Comparison of ENCODE assay signal across 24 cellular contexts in the genomic region with DNA sequence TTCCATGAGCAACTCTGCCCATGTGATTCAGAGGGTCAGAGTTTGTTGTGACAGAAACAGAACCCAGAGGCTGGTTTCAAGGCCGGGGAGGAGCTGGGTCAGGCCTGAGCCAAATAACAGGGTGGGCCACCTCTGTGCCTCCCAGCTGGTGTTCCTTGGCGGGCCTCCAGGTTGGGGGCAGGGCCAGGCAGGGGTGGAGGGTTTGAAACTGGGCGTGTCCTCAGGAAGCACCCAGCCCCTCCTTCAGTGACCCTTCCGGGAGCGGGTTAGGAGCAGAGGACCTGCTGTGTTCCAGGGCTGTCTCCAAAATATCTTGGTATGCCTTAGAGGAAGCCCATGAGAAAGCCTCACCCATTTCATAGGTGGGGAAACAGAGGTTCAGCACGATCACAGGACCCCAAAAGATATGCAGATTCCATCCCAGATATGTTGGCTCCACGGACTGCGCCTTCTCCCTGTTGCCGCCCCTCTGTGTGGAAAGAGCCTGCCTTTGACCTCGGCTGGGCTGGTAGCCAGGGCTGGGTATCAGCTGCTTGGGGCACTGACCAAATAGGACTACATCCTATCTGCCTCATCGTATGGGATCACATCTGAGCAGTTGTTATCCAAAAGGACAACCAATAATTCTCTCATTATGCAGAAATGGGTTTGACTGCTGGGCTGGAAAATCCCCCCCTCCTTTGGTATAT.
DNase-seq lines count a peak whose midpoint lies in the region; ATAC-seq and TF ChIP-seq lines count a peak whose summit lies in the region.
"Had no signal": no experiment of that assay in that cellular context is flagged by ENCODE, and none has a peak within 500 bp of the region (broad histone marks: within the 10 kb centered on the region; RNA-seq: fewer than 3 reads in every experiment).

No MANE protein-coding gene starts in this region.

- H3K4me3 Mint-ChIP-seq in brain: peak overlapping the region in 2 of 5 experiments; percentile 73 to 76
- H3K4me3 Mint-ChIP-seq: activated naive CD4-positive, alpha-beta T cell treated with anti-CD3 and anti-CD28 coated beads for 36 hours; activated T-cell treated with anti-CD3 and anti-CD28 coated beads, Interleukin-2, amount 50 U/mL, for 4 hours; CD4-positive, CD25-positive, alpha-beta regulatory T cell had no signal

- DNase-seq in mesenteric fat pad (ENCODE audit: low spot score) (peak; percentile 87), spleen (peak; percentile 53), A172 (ENCODE audit: low spot score) (no peak), NK-92 (lab: John Stamatoyannopoulos, UW; ENCODE audit: unreplicated experiment) (no peak), LoVo (ENCODE audit: low spot score) (no peak)
- DNase-seq: activated CD8-positive, alpha-beta memory T cell treated with anti-CD3 and anti-CD28 coated beads for 24 hours; activated naive CD4-positive, alpha-beta T cell treated with anti-CD3 and anti-CD28 coated beads for 36 hours; activated T-cell treated with anti-CD3 and anti-CD28 coated beads, Interleukin-2, amount 50 U/mL, for 4 hours; CD4-positive, CD25-positive, alpha-beta regulatory T cell; DMS153; effector CD4-positive, alpha-beta T cell; GOT3; NCI-H1930; NCI-H345; Peyer's patch; SK-N-SH; T-helper 9 cell had no signal

- TF ChIP-seq CTCF in HEK293 (tag by site-specific recombination; IDR thresholded peaks at IDR 0.05) (no peak), brain (conservative IDR thresholded peaks at IDR 0.05) (no peak), spleen (IDR thresholded peaks at IDR 0.05 in 8 of 11, conservative IDR thresholded peaks at IDR 0.05 in 3 of 11) (no peak)

- WGBS in spleen, 5 donors: 54 to 68% (median 58%) methylated on average over 10 to 11 of the region's 11 CpGs

- TF ChIP-seq POLR2A in spleen (IDR thresholded peaks at IDR 0.05): no peak

- H3K4me1 ChIP-seq in HEK293 (ENCODE audit: control insufficient read depth, insufficient read depth, low read length) (no peaks in the 10 kb centered on the region), spleen (peaks cover 0 to 10% (median 3%) of the 10 kb centered on the region in 6 donors)
- H3K4me1 ChIP-seq: Peyer's patch had no signal

- POLR2A ChIA-PET in HEK293 (lab: Yijun Ruan, JAX): no interaction called here

- H3K9me3 ChIP-seq in HEK293 (ENCODE audit: control insufficient read depth, insufficient read depth, low read depth, low read length) (no peaks in the 10 kb centered on the region), spleen (peaks cover 0 to 26% (median 19%) of the 10 kb centered on the region in 8 donors)
- H3K9me3 ChIP-seq: Peyer's patch, thoracic aorta had no signal

- peaks cover 58% of the 10 kb centered on the region for H3K4me1 Mint-ChIP-seq in brain
- H3K4me1 Mint-ChIP-seq: CD4-positive, CD25-positive, alpha-beta regulatory T cell had no signal

- intact Hi-C loops in spleen (cut with DNase I; ENCODE audit: low total_unique reads): no loop called here

- H3K27ac Mint-ChIP-seq in brain: peak overlapping the region in 4 of 5 experiments; percentile 51 to 90 (median 72)
- H3K27ac Mint-ChIP-seq: activated naive CD4-positive, alpha-beta T cell treated with anti-CD3 and anti-CD28 coated beads for 36 hours; CD4-positive, CD25-positive, alpha-beta regulatory T cell had no signal

- H3K36me3 ChIP-seq in HEK293 (ENCODE audit: control insufficient read depth in 2 of 2, insufficient read depth in 1 of 2, low read length in 2 of 2): no peaks in the 10 kb centered on the region
- no peaks in the 10 kb centered on the region for H3K36me3 ChIP-seq in spleen
- H3K36me3 ChIP-seq: esophagus muscularis mucosa, Peyer's patch, thoracic aorta had no signal

- CTCF ChIA-PET in HEK293 (lab: Yijun Ruan, JAX): interaction anchor here (0.6 kb wide), 1 partner anchor 340 kb away, joined by 4 read pairs; no protein-coding TSS in a partner anchor

- H3K27me3 ChIP-seq in spleen (replicated peaks in 1 of 7): peaks cover 0 to 38% (median 0%) of the 10 kb centered on the region in 7 donors
- H3K27me3 ChIP-seq: Peyer's patch had no signal

- H3K36me3 Mint-ChIP-seq in brain: peaks cover 15% of the 10 kb centered on the region
- H3K36me3 Mint-ChIP-seq: CD4-positive, CD25-positive, alpha-beta regulatory T cell had no signal

- no peak overlapping the region for H3K4me3 ChIP-seq in HEK293 (ENCODE audit: low read depth, low read length)
- no peak overlapping the region for H3K4me3 ChIP-seq in spleen
- H3K4me3 ChIP-seq: esophagus muscularis mucosa, GM12878, Peyer's patch, thoracic aorta had no signal

- H3K9me3 Mint-ChIP-seq in brain: peaks cover 23 to 39% (median 28%) of the 10 kb centered on the region in 5 experiments

- H3K27ac ChIP-seq in HEK293 (ENCODE audit: extremely low read depth, low read depth, low read length) (no peak overlapping the region), spleen (no peak overlapping the region)
- H3K27ac ChIP-seq: esophagus muscularis mucosa, Peyer's patch, thoracic aorta had no signal

- no peak for ATAC-seq in GM21367 (IDR thresholded peaks at IDR 0.05; ENCODE audit: unreplicated experiment)
- ATAC-seq: activated CD4-positive, CD25-positive, alpha-beta regulatory T cell treated with anti-CD3 and anti-CD28 coated beads, Interleukin-2, amount 50 U/mL, for 24 hours; activated T-cell treated with anti-CD3 and anti-CD28 coated beads, Interleukin-2, amount 50 U/mL, for 4 hours; GM12878 had no signal

- H3K27me3 Mint-ChIP-seq in brain: peaks cover 14% of the 10 kb centered on the region
- H3K27me3 Mint-ChIP-seq: CD4-positive, CD25-positive, alpha-beta regulatory T cell had no signal

TF ChIP-seq in HEK293, 187 proteins besides CTCF, POLR2A, EP300 and RAD21:
- no peak for TF ChIP-seq ZNF777 (tag by site-specific recombination; IDR thresholded peaks at IDR 0.05; ENCODE audit: borderline replicate concordance)
- TF ChIP-seq, protein P1, sequence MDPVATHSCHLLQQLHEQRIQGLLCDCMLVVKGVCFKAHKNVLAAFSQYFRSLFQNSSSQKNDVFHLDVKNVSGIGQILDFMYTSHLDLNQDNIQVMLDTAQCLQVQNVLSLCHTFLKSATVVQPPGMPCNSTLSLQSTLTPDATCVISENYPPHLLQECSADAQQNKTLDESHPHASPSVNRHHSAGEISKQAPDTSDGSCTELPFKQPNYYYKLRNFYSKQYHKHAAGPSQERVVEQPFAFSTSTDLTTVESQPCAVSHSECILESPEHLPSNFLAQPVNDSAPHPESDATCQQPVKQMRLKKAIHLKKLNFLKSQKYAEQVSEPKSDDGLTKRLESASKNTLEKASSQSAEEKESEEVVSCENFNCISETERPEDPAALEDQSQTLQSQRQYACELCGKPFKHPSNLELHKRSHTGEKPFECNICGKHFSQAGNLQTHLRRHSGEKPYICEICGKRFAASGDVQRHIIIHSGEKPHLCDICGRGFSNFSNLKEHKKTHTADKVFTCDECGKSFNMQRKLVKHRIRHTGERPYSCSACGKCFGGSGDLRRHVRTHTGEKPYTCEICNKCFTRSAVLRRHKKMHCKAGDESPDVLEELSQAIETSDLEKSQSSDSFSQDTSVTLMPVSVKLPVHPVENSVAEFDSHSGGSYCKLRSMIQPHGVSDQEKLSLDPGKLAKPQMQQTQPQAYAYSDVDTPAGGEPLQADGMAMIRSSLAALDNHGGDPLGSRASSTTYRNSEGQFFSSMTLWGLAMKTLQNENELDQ (tag by site-specific recombination; IDR thresholded peaks at IDR 0.05; ENCODE audit: low read depth): no peak
- peak; percentile 81 for TF ChIP-seq KLF1 (tag by site-specific recombination; IDR thresholded peaks at IDR 0.05)

Comparison
In these comparisons a context has a peak if more than half of its experiments do, and no peak if none do; other contexts are left out.
1. DNase-seq: peak in mesenteric fat pad (single experiment) and spleen (single experiment); none in A172 (single experiment), NK-92 (single experiment) and LoVo (single experiment).